Comparison of ENCODE assay signal across 7 cellular contexts in genomic region chr20:10219452-10219791, GRCh38. TPM values are rescaled to one million over a fixed set of nuclear protein-coding genes. Genes with fewer than 3 reads are reported as not detected.
A peak's percentile ranks its signal among the peaks of the same experiment; 100 is the strongest.
DNase-seq lines count a peak whose midpoint lies in the region; ATAC-seq and TF ChIP-seq lines count a peak whose summit lies in the region.

No MANE protein-coding gene starts in this region.

- peak; percentile 60 for DNase-seq in NOMO-1 treated with DMSO at 0.1 percent for 48 hours (lab: John Stamatoyannopoulos, UW; ENCODE audit: unreplicated experiment)
- DNase-seq in activated T-cell treated with anti-CD3 and anti-CD28 coated beads for 48 hours (ENCODE audit: low read depth): peak; percentile 54
- peak; percentile 62 to 69 for DNase-seq in erythroblast (lab: John Stamatoyannopoulos, UW)
- peak; percentile 70 for DNase-seq in mucosa of gallbladder (ENCODE audit: low spot score)
- peak; percentile 52 for DNase-seq in stimulated activated naive CD4-positive, alpha-beta T cell treated with Interleukin-2 at 50 U/mL for 16 hours (lab: John Stamatoyannopoulos, UW)

- no peak for TF ChIP-seq POLR2A in erythroblast (IDR thresholded peaks at IDR 0.05; ENCODE audit: low read length)

- ATAC-seq in GM19023 (IDR thresholded peaks at IDR 0.05; ENCODE audit: unreplicated experiment): peak; percentile 66
- ATAC-seq in HG03520 (IDR thresholded peaks at IDR 0.05; ENCODE audit: unreplicated experiment): peak; percentile 88

RNA-seq across cellular contexts. Expression of gene SNAP25, which starts 0.8 kb away (rescaled TPM):
- 4.3 TPM for total RNA-seq in mucosa of gallbladder

Comparison
In these comparisons a context has a peak if more than half of its experiments do, and no peak if none do; other contexts are left out.
1. Peak in every context shown above with its lines: DNase-seq and ATAC-seq.